In the genomic region with DNA sequence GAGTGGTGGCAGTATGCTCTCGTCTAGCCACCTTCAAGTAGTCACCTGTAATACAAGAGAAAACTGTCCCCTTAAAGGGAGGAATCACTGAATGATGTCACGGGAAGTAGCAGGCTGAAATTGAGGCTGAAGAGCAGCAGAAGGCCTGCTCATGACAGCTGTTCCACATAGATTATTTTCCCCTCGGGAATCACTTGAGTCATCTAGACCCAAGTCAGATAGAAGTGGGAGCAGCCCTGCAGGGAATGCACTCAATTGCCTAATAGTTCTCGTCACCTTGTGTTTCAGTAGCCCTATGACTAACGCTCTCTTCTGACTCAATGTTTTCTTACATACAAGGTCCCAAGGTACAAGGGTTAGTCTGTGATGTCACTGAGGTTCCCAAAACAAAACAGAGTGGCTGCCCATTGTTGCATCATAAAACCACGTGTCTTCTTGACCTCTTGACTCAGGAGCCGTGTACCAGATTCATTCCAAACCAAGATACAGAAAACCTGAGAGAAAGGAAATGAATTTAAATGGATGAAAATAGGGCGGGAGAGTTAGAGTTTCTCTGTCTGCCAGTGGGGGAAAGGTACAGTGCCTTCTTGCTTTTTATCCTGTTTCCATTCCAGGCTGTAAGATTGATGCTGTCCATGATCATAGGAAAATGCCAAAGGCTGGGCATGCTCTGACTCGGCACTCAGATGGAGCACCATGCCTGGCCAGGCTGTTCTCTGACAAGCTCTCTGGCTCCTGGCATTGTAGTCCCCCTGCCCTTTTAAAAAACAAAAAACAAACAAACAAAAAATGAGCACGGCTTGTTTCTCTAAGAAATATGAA, we compare ENCODE assay signal across 9 cellular contexts. TPM values are rescaled to one million over a fixed set of nuclear protein-coding genes. Genes with fewer than 3 reads are reported as not detected.
A peak's percentile ranks its signal among the peaks of the same experiment; 100 is the strongest.
DNase-seq lines count a peak whose midpoint lies in the region; ATAC-seq and TF ChIP-seq lines count a peak whose summit lies in the region.
"Had no signal": no experiment of that assay in that cellular context is flagged by ENCODE, and none has a peak within 500 bp of the region (broad histone marks: within the 10 kb centered on the region; RNA-seq: fewer than 3 reads in every experiment).

No MANE protein-coding gene starts in this region.

- H3K27ac ChIP-seq in SJCRH30 (peak overlapping the region; percentile 83), sigmoid colon (peak overlapping the region; percentile 74 to 86 (median 82))
- no peak overlapping the region for H3K27ac ChIP-seq in effector memory CD4-positive, alpha-beta T cell (ENCODE audit: insufficient read depth, low read length, poor library complexity, severe bottlenecking)

- intact Hi-C loops in sigmoid colon (cut with DNase I): no loop called here

- H3K36me3 ChIP-seq in SJCRH30 (peaks cover 3% of the 10 kb centered on the region; the same call in 1 of the 2 replicates), sigmoid colon (peaks cover 0 to 44% (median 8%) of the 10 kb centered on the region in 4 donors)
- H3K36me3 ChIP-seq in effector memory CD4-positive, alpha-beta T cell (ENCODE audit: control insufficient read depth, insufficient read depth, low read length): peaks cover 43% of the 10 kb centered on the region

- H3K4me3 ChIP-seq in SJCRH30 (no peak overlapping the region), fibroblast of mammary gland (ENCODE audit: control insufficient read depth, low read depth, low read length) (no peak overlapping the region), sigmoid colon (no peak overlapping the region)
- no peak overlapping the region for H3K4me3 ChIP-seq in effector memory CD4-positive, alpha-beta T cell (ENCODE audit: insufficient read depth, low read depth, low read length, poor library complexity, severe bottlenecking)

- H3K4me1 ChIP-seq in SJCRH30: peaks cover 42% of the 10 kb centered on the region
- H3K4me1 ChIP-seq in sigmoid colon: peaks cover 0 to 72% (median 49%) of the 10 kb centered on the region in 4 donors
- no peaks in the 10 kb centered on the region for H3K4me1 ChIP-seq in effector memory CD4-positive, alpha-beta T cell (ENCODE audit: control insufficient read depth, insufficient read depth, low read length, poor library complexity, severe bottlenecking)

- no peak for TF ChIP-seq POLR2A in sigmoid colon (IDR thresholded peaks at IDR 0.05)

- no peaks in the 10 kb centered on the region for H3K9me3 ChIP-seq in SJCRH30 (replicated peaks)
- no peaks in the 10 kb centered on the region for H3K9me3 ChIP-seq in sigmoid colon
- H3K9me3 ChIP-seq in effector memory CD4-positive, alpha-beta T cell (ENCODE audit: control insufficient read depth, low read length): no peaks in the 10 kb centered on the region

- DNase-seq in EH (ENCODE audit: low read depth) (peak; percentile 99), SJCRH30 (peak; percentile 86 to 93), fibroblast of mammary gland (ENCODE audit: low read depth) (peak; percentile 100), sigmoid colon (peak; percentile 91)
- no peak for DNase-seq in effector memory CD4-positive, alpha-beta T cell
- DNase-seq in activated CD8-positive, alpha-beta memory T cell treated with anti-CD3 and anti-CD28 coated beads, Interleukin-2, amount 50 U/mL, for 4 hours: no peak
- DNase-seq in naive thymus-derived CD8-positive, alpha-beta T cell: no peak
- DNase-seq: naive B cell had no signal

- no peaks in the 10 kb centered on the region for H3K27me3 Mint-ChIP-seq in naive thymus-derived CD8-positive, alpha-beta T cell
- H3K27me3 Mint-ChIP-seq: naive B cell had no signal

- TF ChIP-seq CTCF in fibroblast of mammary gland (conservative IDR thresholded peaks at IDR 0.05; ENCODE audit: control insufficient read depth, insufficient read depth, low read depth, low read length): no peak
- TF ChIP-seq CTCF in sigmoid colon (IDR thresholded peaks at IDR 0.05): no peak

- H3K27ac Mint-ChIP-seq in naive thymus-derived CD8-positive, alpha-beta T cell: peak overlapping the region in 2 of 10 donors; percentile 19 to 31

- no peaks in the 10 kb centered on the region for H3K9me3 Mint-ChIP-seq in naive thymus-derived CD8-positive, alpha-beta T cell
- H3K9me3 Mint-ChIP-seq: naive B cell had no signal

- H3K4me3 Mint-ChIP-seq in naive thymus-derived CD8-positive, alpha-beta T cell: no peak overlapping the region
- H3K4me3 Mint-ChIP-seq: naive B cell had no signal

- peaks cover 0 to 4% (median 1%) of the 10 kb centered on the region in 4 donors for H3K4me1 Mint-ChIP-seq in naive thymus-derived CD8-positive, alpha-beta T cell
- H3K4me1 Mint-ChIP-seq: naive B cell had no signal

- no peaks in the 10 kb centered on the region for H3K27me3 ChIP-seq in SJCRH30
- H3K27me3 ChIP-seq in sigmoid colon: no peaks in the 10 kb centered on the region
- H3K27me3 ChIP-seq in effector memory CD4-positive, alpha-beta T cell (replicated peaks; ENCODE audit: control insufficient read depth, insufficient read depth, low read length, poor library complexity, severe bottlenecking): no peaks in the 10 kb centered on the region

- WGBS in sigmoid colon, 2 donors: 68 to 69% methylated on average over 10 of the region's 10 CpGs

- POLR2A ChIA-PET in naive thymus-derived CD8-positive, alpha-beta T cell (lab: Charles Lee): no interaction called here

- TF ChIP-seq EP300 in sigmoid colon (IDR thresholded peaks at IDR 0.05): peak; percentile 67 to 91 (median 82)

- peaks cover 0 to 54% (median 12%) of the 10 kb centered on the region in 3 donors for H3K36me3 Mint-ChIP-seq in naive thymus-derived CD8-positive, alpha-beta T cell

- ATAC-seq in HG02970 (IDR thresholded peaks at IDR 0.05; ENCODE audit: low FRiP score, unreplicated experiment): peak; percentile 63
- ATAC-seq in naive thymus-derived CD8-positive, alpha-beta T cell: no peak

RNA-seq across cellular contexts. Expression of a gene that starts 21.6 kb away (rescaled TPM):
- 2.1 and 3.4 TPM in 2 replicates for total RNA-seq in SJCRH30 (2014; rRNA removed; shearing (Covaris generic))
- 100 to 1,000 TPM in 2 of 4 donors, 10 to 100 TPM in 2; 47.4 to 336 (median 95.6) TPM for total RNA-seq in sigmoid colon
- polyA plus RNA-seq in sigmoid colon: 10 to 100 TPM in 2 of 3 donors, 1 to 10 TPM in 1; 7.4 to 29.3 (median 24.6) TPM
- total RNA-seq in naive thymus-derived CD8-positive, alpha-beta T cell: not detected
- polyA plus RNA-seq in naive thymus-derived CD8-positive, alpha-beta T cell: not detected

RNA-seq across cellular contexts. Expression of a gene that starts 40.2 kb away (rescaled TPM):
- total RNA-seq in SJCRH30 (2014; rRNA removed; shearing (Covaris generic)): 26.0 and 29.2 TPM in 2 replicates
- 10 to 100 TPM; 25.7 to 31.2 (median 30.6) TPM for total RNA-seq in sigmoid colon
- 10 to 100 TPM; 15.7 to 27.3 (median 22.8) TPM for polyA plus RNA-seq in sigmoid colon
- total RNA-seq in naive thymus-derived CD8-positive, alpha-beta T cell: 10 to 100 TPM; 44.9 to 55.0 TPM
- polyA plus RNA-seq in naive thymus-derived CD8-positive, alpha-beta T cell: 10 to 100 TPM; 37.6 to 45.2 (median 40.4) TPM

Comparison
In these comparisons a context has a peak if more than half of its experiments do, and no peak if none do; other contexts are left out.
1. DNase-seq: peak in EH (single experiment), SJCRH30 (2 of 2), fibroblast of mammary gland (single experiment) and sigmoid colon (single experiment); none in effector memory CD4-positive, alpha-beta T cell (0 of 3), activated CD8-positive, alpha-beta memory T cell treated with anti-CD3 and anti-CD28 coated beads, Interleukin-2, amount 50 U/mL, for 4 hours (single experiment) and naive thymus-derived CD8-positive, alpha-beta T cell (0 of 10).
2. RNA of a gene that starts 21.6 kb away (total RNA-seq): 47.4 to 336 TPM in sigmoid colon; 2.1 to 3.4 TPM in SJCRH30 and not detected in naive thymus-derived CD8-positive, alpha-beta T cell; every median in the first group is over 10 times any median in the second.